In genomic region chr16:9929836-9930235, GRCh38 we compare ENCODE assay signal across 17 cellular contexts.
DNase-seq lines count a peak whose midpoint lies in the region; ATAC-seq and TF ChIP-seq lines count a peak whose summit lies in the region.
"Had no signal": no experiment of that assay in that cellular context is flagged by ENCODE, and none has a peak within 500 bp of the region (broad histone marks: within the 10 kb centered on the region; RNA-seq: fewer than 3 reads in every experiment).

No MANE protein-coding gene starts in this region.

- no peaks in the 10 kb centered on the region for H3K9me3 ChIP-seq in esophagus muscularis mucosa
- H3K9me3 ChIP-seq: A549, Caco-2 had no signal

- H3K36me3 ChIP-seq in esophagus muscularis mucosa: no peaks in the 10 kb centered on the region

- DNase-seq in DMS153 treated with DMSO at 0.1 percent for 48 hours (lab: John Stamatoyannopoulos, UW; ENCODE audit: unreplicated experiment) (peak; percentile 18), NCI-H2029 (lab: John Stamatoyannopoulos, UW) (peak; percentile 22), cerebellum (ENCODE audit: low spot score) (peak; percentile 87), putamen (ENCODE audit: low spot score) (peak; percentile 51), esophagus muscularis mucosa (ENCODE audit: extremely low spot score) (no peak)
- DNase-seq: Caco-2; CD8-positive, alpha-beta memory T cell; DND-41; GOT3; H9 had no signal

- no peak for TF ChIP-seq POLR2A in esophagus muscularis mucosa (IDR thresholded peaks at IDR 0.05; ENCODE audit: low read depth)

- no peaks in the 10 kb centered on the region for H3K27me3 ChIP-seq in esophagus muscularis mucosa

- ATAC-seq in HG02798 (IDR thresholded peaks at IDR 0.05; ENCODE audit: poor library complexity, unreplicated experiment) (no peak), HG03139 (IDR thresholded peaks at IDR 0.05; ENCODE audit: unreplicated experiment) (no peak), GM19035 (IDR thresholded peaks at IDR 0.05; ENCODE audit: unreplicated experiment) (no peak)
- ATAC-seq: A549, K562 had no signal

- TF ChIP-seq CTCF in esophagus muscularis mucosa (IDR thresholded peaks at IDR 0.05): no peak

- no peak for TF ChIP-seq EP300 in esophagus muscularis mucosa (IDR thresholded peaks at IDR 0.05)

- H3K4me3 ChIP-seq in esophagus muscularis mucosa: no peak overlapping the region
- H3K4me3 ChIP-seq: A549, GM12878, K562 had no signal

- 81% methylated on average over 4 of the region's 4 CpGs for WGBS in esophagus muscularis mucosa

- intact Hi-C loops in esophagus muscularis mucosa (cut with DNase I): no loop called here

- no peak overlapping the region for H3K27ac ChIP-seq in esophagus muscularis mucosa (replicated peaks in 1 of 4)
- H3K27ac ChIP-seq: A549, HL-60 had no signal

- peaks cover 10 to 22% (median 15%) of the 10 kb centered on the region in 4 donors for H3K4me1 ChIP-seq in esophagus muscularis mucosa
- H3K4me1 ChIP-seq: A549, Caco-2 had no signal
